13 cellular contexts compared by ENCODE assay signal in genomic region chr7:102300643-102301211, GRCh38. TPM values are rescaled to one million over a fixed set of nuclear protein-coding genes. Genes with fewer than 3 reads are reported as not detected.
DNase-seq lines count a peak whose midpoint lies in the region; ATAC-seq and TF ChIP-seq lines count a peak whose summit lies in the region.
"Had no signal": no experiment of that assay in that cellular context is flagged by ENCODE, and none has a peak within 500 bp of the region (broad histone marks: within the 10 kb centered on the region; RNA-seq: fewer than 3 reads in every experiment).

No MANE protein-coding gene starts in this region.

- TF ChIP-seq CTCF in AG04449 (IDR thresholded peaks at IDR 0.05; ENCODE audit: insufficient read depth, low read length, missing control alignments) (peak; percentile 24), adrenal gland (IDR thresholded peaks at IDR 0.05) (peak in 4 of 6 experiments; percentile 2 to 46 (median 25)), foreskin keratinocyte (conservative IDR thresholded peaks at IDR 0.05) (peak; percentile 34), nephron progenitor cell (IDR thresholded peaks at IDR 0.05) (peak; percentile 51)

- intact Hi-C loops in adrenal gland (cut with DNase I): no loop called here

- H3K27ac Mint-ChIP-seq in nephron progenitor cell: no peak overlapping the region
- no peak overlapping the region for H3K27ac Mint-ChIP-seq in activated CD8-positive, alpha-beta T cell treated with anti-CD3 and anti-CD28 coated beads, Interleukin-2, amount 10 ng/mL, durations not matched to agents 7 days and 5 days
- H3K27ac Mint-ChIP-seq in natural killer cell treated with Interleukin-12 subunit alpha and Interleukin-12 subunit beta and Interleukin-15 and Interleukin-18, amount 100 ng/mL, for 72 hours: no peak overlapping the region
- H3K27ac Mint-ChIP-seq: activated T-helper 2 cell treated with anti-CD3 and anti-CD28 coated beads, Interferon-gamma antibody, Interleukin-2, Interleukin-4, amounts not matched to agents 10 μg/mL and 5 μg/mL and 100 μg/mL, durations not matched to agents 14 hours and 24 hours and 36 hours had no signal

- H3K4me1 ChIP-seq in adrenal gland (replicated peaks in 1 of 2) (peaks cover 0 to 6% of the 10 kb centered on the region in 2 donors), foreskin keratinocyte (no peaks in the 10 kb centered on the region)

- 28 to 63% (median 35%) methylated on average over 4 to 83 of the region's 83 CpGs for WGBS in adrenal gland, 4 donors

- CTCF ChIA-PET in AG04449 (lab: Yijun Ruan, JAX): no interaction called here
- CTCF ChIA-PET in activated CD8-positive, alpha-beta T cell treated with anti-CD3 and anti-CD28 coated beads, Interleukin-2, amount 10 ng/mL, durations not matched to agents 7 days and 5 days (lab: Charles Lee): no interaction called here

- no peaks in the 10 kb centered on the region for H3K36me3 Mint-ChIP-seq in nephron progenitor cell (ENCODE audit: low read depth)
- no peaks in the 10 kb centered on the region for H3K36me3 Mint-ChIP-seq in activated CD8-positive, alpha-beta T cell treated with anti-CD3 and anti-CD28 coated beads, Interleukin-2, amount 10 ng/mL, durations not matched to agents 7 days and 5 days (ENCODE audit: low read depth)
- no peaks in the 10 kb centered on the region for H3K36me3 Mint-ChIP-seq in natural killer cell treated with Interleukin-12 subunit alpha and Interleukin-12 subunit beta and Interleukin-15 and Interleukin-18, amount 100 ng/mL, for 72 hours

- ATAC-seq in foreskin keratinocyte: no peak
- no peak for ATAC-seq in activated CD8-positive, alpha-beta T cell treated with anti-CD3 and anti-CD28 coated beads, Interleukin-2, amount 10 ng/mL, durations not matched to agents 7 days and 5 days
- ATAC-seq in natural killer cell treated with Interleukin-12 subunit alpha and Interleukin-12 subunit beta and Interleukin-15 and Interleukin-18, amount 100 ng/mL, for 72 hours: no peak
- ATAC-seq in HG02678 (IDR thresholded peaks at IDR 0.05; ENCODE audit: unreplicated experiment): no peak
- ATAC-seq: A549 had no signal

- H3K4me3 Mint-ChIP-seq in nephron progenitor cell: no peak overlapping the region
- no peak overlapping the region for H3K4me3 Mint-ChIP-seq in activated CD8-positive, alpha-beta T cell treated with anti-CD3 and anti-CD28 coated beads, Interleukin-2, amount 10 ng/mL, durations not matched to agents 7 days and 5 days
- H3K4me3 Mint-ChIP-seq in natural killer cell treated with Interleukin-12 subunit alpha and Interleukin-12 subunit beta and Interleukin-15 and Interleukin-18, amount 100 ng/mL, for 72 hours: no peak overlapping the region

- POLR2A ChIA-PET in AG04449 (lab: Yijun Ruan, JAX): no interaction called here
- POLR2A ChIA-PET in activated CD8-positive, alpha-beta T cell treated with anti-CD3 and anti-CD28 coated beads, Interleukin-2, amount 10 ng/mL, durations not matched to agents 7 days and 5 days (lab: Charles Lee): no interaction called here

- H3K9me3 ChIP-seq in adrenal gland (replicated peaks in 1 of 3): no peaks in the 10 kb centered on the region
- H3K9me3 ChIP-seq: A549, SJCRH30, suprapubic skin had no signal

- no peak for TF ChIP-seq POLR2A in adrenal gland (IDR thresholded peaks at IDR 0.05)

- H3K9me3 Mint-ChIP-seq in nephron progenitor cell: no peaks in the 10 kb centered on the region
- H3K9me3 Mint-ChIP-seq in activated CD8-positive, alpha-beta T cell treated with anti-CD3 and anti-CD28 coated beads, Interleukin-2, amount 10 ng/mL, durations not matched to agents 7 days and 5 days (ENCODE audit: insufficient read depth): no peaks in the 10 kb centered on the region
- H3K9me3 Mint-ChIP-seq in natural killer cell treated with Interleukin-12 subunit alpha and Interleukin-12 subunit beta and Interleukin-15 and Interleukin-18, amount 100 ng/mL, for 72 hours: no peaks in the 10 kb centered on the region
- H3K9me3 Mint-ChIP-seq: activated T-helper 2 cell treated with anti-CD3 and anti-CD28 coated beads, Interferon-gamma antibody, Interleukin-2, Interleukin-4, amounts not matched to agents 10 μg/mL and 5 μg/mL and 100 μg/mL, durations not matched to agents 14 hours and 24 hours and 36 hours had no signal

- H3K27me3 ChIP-seq in adrenal gland: no peaks in the 10 kb centered on the region
- H3K27me3 ChIP-seq in foreskin keratinocyte: peaks cover 25% of the 10 kb centered on the region
- H3K27me3 ChIP-seq: SJCRH30 had no signal

- no peaks in the 10 kb centered on the region for H3K36me3 ChIP-seq in adrenal gland (replicated peaks in 1 of 2)
- H3K36me3 ChIP-seq: SJCRH30, suprapubic skin had no signal

- peaks cover 8% of the 10 kb centered on the region for H3K4me1 Mint-ChIP-seq in nephron progenitor cell
- peaks cover 2% of the 10 kb centered on the region for H3K4me1 Mint-ChIP-seq in activated CD8-positive, alpha-beta T cell treated with anti-CD3 and anti-CD28 coated beads, Interleukin-2, amount 10 ng/mL, durations not matched to agents 7 days and 5 days (ENCODE audit: low read depth)
- peaks cover 0 to 4% of the 10 kb centered on the region in 2 donors for H3K4me1 Mint-ChIP-seq in natural killer cell treated with Interleukin-12 subunit alpha and Interleukin-12 subunit beta and Interleukin-15 and Interleukin-18, amount 100 ng/mL, for 72 hours (ENCODE audit: low read depth in 2 of 2)

- H3K4me3 ChIP-seq in AG04449 (ENCODE audit: low read depth, low read length): no peak overlapping the region
- no peak overlapping the region for H3K4me3 ChIP-seq in adrenal gland
- H3K4me3 ChIP-seq: A549, SJCRH30, suprapubic skin had no signal

- H3K27ac ChIP-seq in adrenal gland: no peak overlapping the region
- no peak overlapping the region for H3K27ac ChIP-seq in foreskin keratinocyte
- H3K27ac ChIP-seq: A549, suprapubic skin had no signal

- H3K27me3 Mint-ChIP-seq in nephron progenitor cell (ENCODE audit: low read depth, poor library complexity): peaks cover 18% of the 10 kb centered on the region
- H3K27me3 Mint-ChIP-seq in activated CD8-positive, alpha-beta T cell treated with anti-CD3 and anti-CD28 coated beads, Interleukin-2, amount 10 ng/mL, durations not matched to agents 7 days and 5 days (ENCODE audit: low read depth): no peaks in the 10 kb centered on the region
- H3K27me3 Mint-ChIP-seq in natural killer cell treated with Interleukin-12 subunit alpha and Interleukin-12 subunit beta and Interleukin-15 and Interleukin-18, amount 100 ng/mL, for 72 hours: no peaks in the 10 kb centered on the region

- DNase-seq in AG04449 (ENCODE audit: low read depth, low spot score) (no peak), adrenal gland (peak in 1 of 7 donors; percentile 45), foreskin keratinocyte (no peak), nephron progenitor cell (peak; percentile 80), 8988T (no peak)
- DNase-seq in activated CD8-positive, alpha-beta T cell treated with anti-CD3 and anti-CD28 coated beads, Interleukin-2, amount 10 ng/mL, durations not matched to agents 7 days and 5 days: no peak
- no peak for DNase-seq in natural killer cell treated with Interleukin-12 subunit alpha and Interleukin-12 subunit beta and Interleukin-15 and Interleukin-18, amount 100 ng/mL, for 72 hours (ENCODE audit: low spot score)
- DNase-seq: NCI-H1694, SJCRH30 had no signal

RNA-seq across cellular contexts. Expression of gene SH2B2, which starts 14.1 kb away (rescaled TPM):
- total RNA-seq in adrenal gland (10 to 100 TPM in 1 of 8 donors, 1 to 10 TPM in 7; 3.8 to 22.8 (median 5.5) TPM), foreskin keratinocyte (0.35 and 0.41 TPM in 2 replicates)
- polyA plus RNA-seq in adrenal gland (1 to 10 TPM in 2 of 3 donors, under 1 TPM in 1; 0.90 to 8.4 (median 4.7) TPM), foreskin keratinocyte (0.45 and 0.48 TPM in 2 replicates)
- under 1 TPM; 0.16 to 0.52 TPM for total RNA-seq in activated CD8-positive, alpha-beta T cell treated with anti-CD3 and anti-CD28 coated beads, Interleukin-2, amount 10 ng/mL, durations not matched to agents 7 days and 5 days
- total RNA-seq in natural killer cell treated with Interleukin-12 subunit alpha and Interleukin-12 subunit beta and Interleukin-15 and Interleukin-18, amount 100 ng/mL, for 72 hours: 1 to 10 TPM; 2.4 to 4.9 TPM

RNA-seq across cellular contexts. Expression of gene SPDYE6, which starts 55.5 kb away (rescaled TPM):
- total RNA-seq in adrenal gland: not detected
- polyA plus RNA-seq in adrenal gland: not detected
- total RNA-seq in foreskin keratinocyte: not detected in 2 replicates
- polyA plus RNA-seq in foreskin keratinocyte: not detected in 2 replicates
- not detected for total RNA-seq in activated CD8-positive, alpha-beta T cell treated with anti-CD3 and anti-CD28 coated beads, Interleukin-2, amount 10 ng/mL, durations not matched to agents 7 days and 5 days
- total RNA-seq in natural killer cell treated with Interleukin-12 subunit alpha and Interleukin-12 subunit beta and Interleukin-15 and Interleukin-18, amount 100 ng/mL, for 72 hours: not detected
- total RNA-seq: activated T-helper 2 cell treated with anti-CD3 and anti-CD28 coated beads, Interferon-gamma antibody, Interleukin-2, Interleukin-4, amounts not matched to agents 10 μg/mL and 5 μg/mL and 100 μg/mL, durations not matched to agents 14 hours and 24 hours and 36 hours; SJCRH30; suprapubic skin had no signal
- polyA plus RNA-seq: A549 had no signal
